In genomic region chr1:180505732-180506335, GRCh38 we compare ENCODE assay signal across 1 cellular context.
TF ChIP-seq lines count a peak whose summit lies in the region.

No MANE protein-coding gene starts in this region.

TF ChIP-seq in IMR-90, 13 proteins besides CTCF, POLR2A, EP300 and RAD21:
- TF ChIP-seq ELK1 (IDR thresholded peaks at IDR 0.05; ENCODE audit: borderline replicate concordance, low read depth, low read length), result no peak
- TF ChIP-seq MAZ (IDR thresholded peaks at IDR 0.05; ENCODE audit: borderline replicate concordance, low read depth, low read length), result no peak
- no peak for TF ChIP-seq USF2 (IDR thresholded peaks at IDR 0.05; ENCODE audit: low read depth, low read length)
- TF ChIP-seq CHD1 (IDR thresholded peaks at IDR 0.05; ENCODE audit: low read depth, low read length), result no peak
- no peak for TF ChIP-seq NFE2L2 (IDR thresholded peaks at IDR 0.05; ENCODE audit: low read depth, low read length)
- no peak for TF ChIP-seq BHLHE40 (IDR thresholded peaks at IDR 0.05; ENCODE audit: low read depth, low read length)
- TF ChIP-seq MAFK (IDR thresholded peaks at IDR 0.05; ENCODE audit: low read depth, low read length), result no peak
- no peak for TF ChIP-seq FOS (IDR thresholded peaks at IDR 0.05; ENCODE audit: low read depth, low read length)
- TF ChIP-seq RCOR1 (IDR thresholded peaks at IDR 0.05; ENCODE audit: insufficient replicate concordance, low read length), result no peak
- no peak for TF ChIP-seq MXI1 (IDR thresholded peaks at IDR 0.05; ENCODE audit: borderline replicate concordance, low read depth, low read length)
- no peak for TF ChIP-seq RFX5 (IDR thresholded peaks at IDR 0.05; ENCODE audit: low read depth, low read length)
- no peak; the same call in 1 of the 2 replicates for TF ChIP-seq CEBPB (IDR thresholded peaks at IDR 0.05; ENCODE audit: low read depth, low read length)
- no peak for TF ChIP-seq SMC3 (IDR thresholded peaks at IDR 0.05; ENCODE audit: low read depth, low read length)
TF ChIP-seq in IMR-90: peak in this region for 0.
